Comparison of ENCODE assay signal across 15 cellular contexts in the genomic region with DNA sequence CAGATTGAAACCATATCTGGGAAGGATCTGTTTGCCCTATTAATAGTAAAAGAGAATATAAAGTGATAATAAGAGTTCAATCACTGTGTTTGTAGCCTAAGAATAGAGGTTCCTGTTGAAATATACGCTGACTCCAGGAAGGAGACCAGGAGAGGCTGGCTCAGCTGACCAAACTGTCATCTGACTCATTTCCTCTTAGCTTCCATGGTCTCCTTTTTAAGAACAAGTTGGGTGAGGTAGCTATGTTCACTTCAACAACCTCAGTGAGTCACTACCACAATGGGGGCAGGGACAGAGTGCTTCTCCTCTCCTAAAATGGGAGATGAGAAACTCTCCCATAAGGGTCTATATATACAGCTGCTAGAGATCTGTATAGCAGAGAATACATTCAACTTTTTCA.
DNase-seq lines count a peak whose midpoint lies in the region; TF ChIP-seq lines count a peak whose summit lies in the region.
"Had no signal": no experiment of that assay in that cellular context is flagged by ENCODE, and none has a peak within 500 bp of the region (broad histone marks: within the 10 kb centered on the region; RNA-seq: fewer than 3 reads in every experiment).

No MANE protein-coding gene starts in this region.

- H3K4me1 ChIP-seq in H9 (ENCODE audit: insufficient read depth, low read length) (no peaks in the 10 kb centered on the region), OCI-LY7 (ENCODE audit: insufficient read depth, low read length, poor library complexity, severe bottlenecking) (no peaks in the 10 kb centered on the region)
- H3K4me1 ChIP-seq: A549 had no signal

- no peaks in the 10 kb centered on the region for H3K36me3 ChIP-seq in OCI-LY7 (ENCODE audit: insufficient read depth, low read length)

- H3K27me3 ChIP-seq in H9 (ENCODE audit: insufficient read depth, low read length) = no peaks in the 10 kb centered on the region
- H3K27me3 ChIP-seq: dorsolateral prefrontal cortex had no signal

- H3K27ac Mint-ChIP-seq in chondrocyte (ENCODE audit: unreplicated experiment) (peak overlapping the region; percentile 36), H9 (no peak overlapping the region)
- H3K27ac Mint-ChIP-seq: activated naive CD8-positive, alpha-beta T cell; stimulated activated naive CD8-positive, alpha-beta T cell treated with anti-CD3 and anti-CD28 coated beads, Interleukin-15, amount 100 ng/mL, for 72 hours had no signal

- H2BK120ac ChIP-seq in H9 (ENCODE audit: low read depth, low read length, poor library complexity, severe bottlenecking) = no peak overlapping the region

- no peak overlapping the region for H3K4ac ChIP-seq in H9 (ENCODE audit: low read depth, low read length)

- H3K4me3 Mint-ChIP-seq in chondrocyte (ENCODE audit: unreplicated experiment) (no peak overlapping the region), H9 (no peak overlapping the region)
- H3K4me3 Mint-ChIP-seq: activated naive CD8-positive, alpha-beta T cell; stimulated activated naive CD8-positive, alpha-beta T cell treated with anti-CD3 and anti-CD28 coated beads, Interleukin-15, amount 100 ng/mL, for 72 hours had no signal

- no peak overlapping the region for H3K56ac ChIP-seq in H9 (ENCODE audit: insufficient read length, low read depth, low read length)

- H3K14ac ChIP-seq in H9 (ENCODE audit: insufficient read depth, low read length) = no peak overlapping the region

- H3K23ac ChIP-seq in H9 (ENCODE audit: insufficient read length, low read depth, low read length) = no peak overlapping the region

- no peak overlapping the region for H2BK15ac ChIP-seq in H9 (ENCODE audit: low read depth, low read length)

- H3K79me1 ChIP-seq in H9 (ENCODE audit: insufficient read depth, low read depth, low read length, poor library complexity, severe bottlenecking) = no peaks in the 10 kb centered on the region

- no peak overlapping the region for H4K91ac ChIP-seq in H9 (ENCODE audit: insufficient read length, low read depth, low read length)

- H2BK12ac ChIP-seq in H9 (ENCODE audit: insufficient read length, low read depth, low read length) = no peak overlapping the region

- DNase-seq in NK-92 treated with Interleukin-12 subunit alpha and Interleukin-12 subunit beta, amount 100 ng/mL, for 24 hours (lab: John Stamatoyannopoulos, UW) = peak; percentile 46
- DNase-seq in NK-92 (lab: John Stamatoyannopoulos, UW; ENCODE audit: unreplicated experiment) (no peak), NCI-H69 (lab: John Stamatoyannopoulos, UW) (peak; percentile 13), chondrocyte (ENCODE audit: low spot score) (no peak), skeletal muscle cell (ENCODE audit: low read depth) (peak; percentile 47), D341Med (ENCODE audit: low spot score) (no peak), H9 (no peak), OCI-LY7 (ENCODE audit: low spot score) (no peak)
- DNase-seq: activated CD4-positive, alpha-beta T cell treated with anti-CD3 and anti-CD28 coated beads, Interleukin-2, amount 50 U/mL, for 48 hours; dorsolateral prefrontal cortex; posterior cingulate gyrus; stimulated activated CD4-positive, alpha-beta T cell treated with anti-CD3 and anti-CD28 coated beads, Interleukin-2, amount 100 ng/mL, for 48 hours; stimulated activated naive CD8-positive, alpha-beta T cell treated with anti-CD3 and anti-CD28 coated beads, Interleukin-15, amount 100 ng/mL, for 72 hours had no signal

- no peak overlapping the region for H4K8ac ChIP-seq in H9 (replicated peaks; ENCODE audit: insufficient read length, low read depth, low read length)

- TF ChIP-seq CTCF in chondrocyte (IDR thresholded peaks at IDR 0.05) = no peak
- TF ChIP-seq CTCF in H9 (conservative IDR thresholded peaks at IDR 0.05) = no peak
- TF ChIP-seq CTCF in OCI-LY7 (conservative IDR thresholded peaks at IDR 0.05; ENCODE audit: low read length) = no peak

- WGBS in H9 (ENCODE audit: extremely low coverage, insufficient read length, low lambda C conversion rate) = no CpG with 5 or more reads among the region's 1 CpG

- intact Hi-C loops in OCI-LY7 (cut with micrococcal nuclease; ENCODE audit: unreplicated experiment) = no loop called here

- H2BK20ac ChIP-seq in H9 (ENCODE audit: low read depth, low read length, poor library complexity, severe bottlenecking) = no peak overlapping the region

- POLR2A ChIA-PET in OCI-LY7 (lab: Charles Lee) = no interaction called here

- H3K27me3 Mint-ChIP-seq in chondrocyte (ENCODE audit: low read depth) (no peaks in the 10 kb centered on the region), H9 (ENCODE audit: low read depth) (no peaks in the 10 kb centered on the region)
- H3K27me3 Mint-ChIP-seq: activated naive CD8-positive, alpha-beta T cell; stimulated activated naive CD8-positive, alpha-beta T cell treated with anti-CD3 and anti-CD28 coated beads, Interleukin-15, amount 100 ng/mL, for 72 hours had no signal

- H3K9me3 ChIP-seq in H9 (ENCODE audit: control insufficient read depth, low read depth, low read length) = no peaks in the 10 kb centered on the region
- no peaks in the 10 kb centered on the region for H3K9me3 ChIP-seq in OCI-LY7 (ENCODE audit: low read length)
- H3K9me3 ChIP-seq: A549 had no signal

- BruUV-seq in OCI-LY7 (replicated peaks; lab: Mats Ljungman, UMichigan) = no TSS peak

- CTCF ChIA-PET in OCI-LY7 (lab: Charles Lee; ENCODE audit: unreplicated experiment) = no interaction called here

- H2AFZ ChIP-seq in H9 (ENCODE audit: low read length) (no peak overlapping the region), OCI-LY7 (ENCODE audit: low read length) (no peak overlapping the region)

- no peaks in the 10 kb centered on the region for H3K23me2 ChIP-seq in H9 (ENCODE audit: insufficient read length, low read depth, low read length, poor library complexity, severe bottlenecking)

- H3K9me3 Mint-ChIP-seq in chondrocyte (ENCODE audit: low read depth) (peaks cover 3% of the 10 kb centered on the region), H9 (no peaks in the 10 kb centered on the region)

- H3T11ph ChIP-seq in H9 (ENCODE audit: low read length) = no peak overlapping the region

- no peak overlapping the region for H2AK5ac ChIP-seq in H9 (ENCODE audit: insufficient read length, low read length)

- H2BK5ac ChIP-seq in H9 (ENCODE audit: insufficient read length, low read length) = no peak overlapping the region

- H3K4me3 ChIP-seq in skeletal muscle cell (ENCODE audit: low read depth, low read length) (no peak overlapping the region), OCI-LY7 (ENCODE audit: low read depth, low read length, poor library complexity, severe bottlenecking) (no peak overlapping the region)
- H3K4me3 ChIP-seq: A549, dorsolateral prefrontal cortex had no signal

- no peak overlapping the region for H3K27ac ChIP-seq in H9 (ENCODE audit: insufficient read length, low read depth, low read length)
- no peak overlapping the region for H3K27ac ChIP-seq in OCI-LY7 (ENCODE audit: low read depth, low read length, poor library complexity, severe bottlenecking)
- H3K27ac ChIP-seq: A549, dorsolateral prefrontal cortex had no signal

- peaks cover 9% of the 10 kb centered on the region for H3K4me1 Mint-ChIP-seq in chondrocyte (ENCODE audit: low read depth)
- no peaks in the 10 kb centered on the region for H3K4me1 Mint-ChIP-seq in H9
- H3K4me1 Mint-ChIP-seq: stimulated activated naive CD8-positive, alpha-beta T cell treated with anti-CD3 and anti-CD28 coated beads, Interleukin-15, amount 100 ng/mL, for 72 hours had no signal

- H3K79me2 ChIP-seq in H9 (ENCODE audit: insufficient read depth, low read length) (no peaks in the 10 kb centered on the region), OCI-LY7 (ENCODE audit: insufficient read depth, low read depth, low read length) (no peaks in the 10 kb centered on the region)

- H3K18ac ChIP-seq in H9 (ENCODE audit: insufficient read length, low read depth, low read length) = no peak overlapping the region

- H3K36me3 Mint-ChIP-seq in chondrocyte (ENCODE audit: low read depth) = no peaks in the 10 kb centered on the region
- H3K36me3 Mint-ChIP-seq in H9 (ENCODE audit: insufficient read depth in 1 of 3, low read depth in 3 of 3) = no peaks in the 10 kb centered on the region
- H3K36me3 Mint-ChIP-seq: activated naive CD8-positive, alpha-beta T cell had no signal

- H4K20me1 ChIP-seq in H9 (ENCODE audit: control insufficient read depth, insufficient read depth, insufficient read length) (no peaks in the 10 kb centered on the region), OCI-LY7 (ENCODE audit: insufficient read depth, low read length) (no peaks in the 10 kb centered on the region)

- H3K9ac ChIP-seq in H9 (ENCODE audit: extremely low read depth, insufficient read length, low read length) = no peak overlapping the region

- H3K4me2 ChIP-seq in H9 (ENCODE audit: insufficient read depth, insufficient read length, low read length) = no peak overlapping the region
- H3K4me2 ChIP-seq in OCI-LY7 (ENCODE audit: low read length) = no peak overlapping the region
- H3K4me2 ChIP-seq: A549 had no signal

- no peaks in the 10 kb centered on the region for H3K9me2 ChIP-seq in OCI-LY7 (ENCODE audit: insufficient read depth, low read length)

- H4K5ac ChIP-seq in H9 (ENCODE audit: insufficient read length, low read depth, low read length) = no peak overlapping the region

Comparison
In these comparisons a context has a peak if more than half of its experiments do, and no peak if none do; other contexts are left out.
1. DNase-seq: peak in NK-92 treated with Interleukin-12 subunit alpha and Interleukin-12 subunit beta, amount 100 ng/mL, for 24 hours (single experiment), NCI-H69 (single experiment) and skeletal muscle cell (single experiment); none in NK-92 (single experiment), chondrocyte (single experiment), D341Med (single experiment), H9 (single experiment) and OCI-LY7 (single experiment).